ENCODE assay signal across 7 cellular contexts in the genomic region with DNA sequence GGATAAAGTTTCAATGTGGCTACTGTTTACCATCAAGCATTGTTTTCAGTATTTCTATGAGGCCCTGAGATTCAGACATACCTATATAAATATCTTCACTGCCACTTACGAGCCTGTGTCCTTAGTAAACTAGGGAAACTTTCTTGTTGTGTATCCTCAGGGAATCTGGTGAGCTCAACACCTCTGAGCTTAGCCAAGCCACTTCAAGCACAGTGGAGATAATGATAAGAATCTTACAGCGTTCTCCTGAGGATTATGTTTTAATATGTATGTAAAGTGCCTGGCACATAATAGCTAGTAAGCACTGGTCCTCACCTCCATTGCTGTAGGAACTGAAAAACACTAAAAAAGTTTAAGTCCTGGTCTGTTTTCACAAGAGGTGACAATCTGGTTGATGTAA.
"Had no signal": no experiment of that assay in that cellular context is flagged by ENCODE, and none has a peak within 500 bp of the region (broad histone marks: within the 10 kb centered on the region; RNA-seq: fewer than 3 reads in every experiment).

No MANE protein-coding gene starts in this region.

- H2AFZ ChIP-seq: GM23248, GM23338 had no signal

- H3K36me3 ChIP-seq: HAP-1 had no signal

- H3K4me1 ChIP-seq: HAP-1 had no signal

- H3K9ac ChIP-seq: GM23248 had no signal

- H3K4me2 ChIP-seq: GM23338 had no signal

- H3K4me3 ChIP-seq: GM23248, GM23338, HAP-1 had no signal

- H3K27ac ChIP-seq: GM23248 had no signal

- DNase-seq: GOT3, H7, H9 had no signal

- H3K9me3 ChIP-seq: HAP-1 had no signal

- ATAC-seq: GM23338, HCT116 had no signal
